29 cellular contexts compared by ENCODE assay signal in the genomic region with DNA sequence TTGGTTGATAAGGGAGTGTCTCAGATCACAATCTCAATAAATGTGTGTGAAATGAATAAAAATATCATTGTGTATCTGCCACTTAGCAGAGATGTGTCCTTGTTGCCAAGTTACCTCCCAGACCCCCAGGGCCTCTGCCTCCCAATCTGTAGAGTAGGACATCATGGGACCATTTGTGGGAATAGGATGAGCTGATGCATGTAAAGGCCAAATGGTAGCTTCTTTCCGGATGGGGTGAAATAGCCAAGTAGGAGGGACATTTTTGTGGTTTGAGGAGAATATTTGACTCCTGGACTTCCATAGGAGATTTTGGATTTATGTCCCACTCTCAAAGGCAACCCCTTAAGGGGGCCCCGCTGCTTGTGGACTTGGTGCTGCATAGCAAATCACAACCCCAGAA.
"Had no signal": no experiment of that assay in that cellular context is flagged by ENCODE, and none has a peak within 500 bp of the region (broad histone marks: within the 10 kb centered on the region; RNA-seq: fewer than 3 reads in every experiment).

No MANE protein-coding gene starts in this region.

- H3K27ac Mint-ChIP-seq: activated B cell treated with CpG ODN at 0.5 μM for 24 hours; activated CD8-positive, alpha-beta T cell treated with anti-CD3 and anti-CD28 coated beads for 36 hours; activated naive CD8-positive, alpha-beta T cell treated with anti-CD3 and anti-CD28 coated beads, Interleukin-2, amount 10 ng/mL, durations not matched to agents 7 days and 5 days; activated T-helper 17 cell treated with anti-CD3 and anti-CD28 coated beads, Interleukin-2, amount 50 U/mL, for 72 hours; dendritic cell treated with granulocyte-macrophage colony-stimulating factor and Interleukin-4, amounts not matched to agents 40 ng/mL and 50 ng/mL, for 4 days; effector memory CD8-positive, alpha-beta T cell; T-helper 17 cell; T-helper 2 cell treated with Interferon-gamma antibody and Interleukin-4, amounts not matched to agents 5 μg/mL and 100 μg/mL, for 36 hours had no signal

- H3K4me3 ChIP-seq: coronary artery, dorsolateral prefrontal cortex, esophagus squamous epithelium had no signal

- H3K9me3 ChIP-seq: esophagus squamous epithelium had no signal

- ATAC-seq: activated CD4-positive, CD25-positive, alpha-beta regulatory T cell treated with anti-CD3 and anti-CD28 coated beads, Interleukin-2, amount 50 U/mL, for 24 hours; activated CD8-positive, alpha-beta T cell treated with anti-CD3 and anti-CD28 coated beads for 36 hours; activated T-cell treated with anti-CD3 and anti-CD28 coated beads, Interleukin-2, amount 50 U/mL, for 4 hours; activated T-helper 17 cell treated with anti-CD3 and anti-CD28 coated beads, Interleukin-2, amount 50 U/mL, for 72 hours; effector memory CD8-positive, alpha-beta T cell; T-helper 17 cell had no signal

- H3K4me1 Mint-ChIP-seq: activated B cell treated with CpG ODN at 0.5 μM for 24 hours; activated T-helper 17 cell treated with anti-CD3 and anti-CD28 coated beads, Interleukin-2, amount 50 U/mL, for 72 hours; central memory CD8-positive, alpha-beta T cell; T-helper 17 cell had no signal

- H3K36me3 ChIP-seq: brain microvascular endothelial cell, esophagus squamous epithelium, WERI-Rb-1 had no signal

- H3K4me3 Mint-ChIP-seq: activated B cell treated with CpG ODN at 0.5 μM for 24 hours; activated CD8-positive, alpha-beta T cell treated with anti-CD3 and anti-CD28 coated beads for 36 hours; activated naive CD8-positive, alpha-beta T cell treated with anti-CD3 and anti-CD28 coated beads, Interleukin-2, amount 10 ng/mL, durations not matched to agents 7 days and 5 days; activated T-cell treated with anti-CD3 and anti-CD28 coated beads, Interleukin-2, amount 50 U/mL, for 4 hours; activated T-helper 17 cell treated with anti-CD3 and anti-CD28 coated beads, Interleukin-2, amount 50 U/mL, for 72 hours; central memory CD8-positive, alpha-beta T cell; dendritic cell treated with granulocyte-macrophage colony-stimulating factor and Interleukin-4, amounts not matched to agents 40 ng/mL and 50 ng/mL, for 4 days; effector memory CD8-positive, alpha-beta T cell; T-helper 17 cell; T-helper 2 cell treated with Interferon-gamma antibody and Interleukin-4, amounts not matched to agents 5 μg/mL and 100 μg/mL, for 36 hours had no signal

- H3K36me3 Mint-ChIP-seq: activated naive CD8-positive, alpha-beta T cell treated with anti-CD3 and anti-CD28 coated beads, Interleukin-2, amount 10 ng/mL, durations not matched to agents 7 days and 5 days had no signal

- H3K27me3 ChIP-seq: brain microvascular endothelial cell had no signal

- H3K9me3 Mint-ChIP-seq: activated B cell treated with CpG ODN at 0.5 μM for 24 hours; activated CD8-positive, alpha-beta T cell treated with anti-CD3 and anti-CD28 coated beads for 36 hours; activated T-cell treated with anti-CD3 and anti-CD28 coated beads, Interleukin-2, amount 50 U/mL, for 4 hours; activated T-helper 17 cell treated with anti-CD3 and anti-CD28 coated beads, Interleukin-2, amount 50 U/mL, for 72 hours; central memory CD8-positive, alpha-beta T cell; dendritic cell treated with granulocyte-macrophage colony-stimulating factor and Interleukin-4, amounts not matched to agents 40 ng/mL and 50 ng/mL, for 4 days; effector memory CD8-positive, alpha-beta T cell had no signal

- DNase-seq: activated B cell treated with CpG ODN at 0.5 μM for 24 hours; activated CD4-positive, alpha-beta T cell treated with anti-CD3 and anti-CD28 coated beads for 48 hours; activated CD4-positive, alpha-beta T cell treated with anti-CD3 and anti-CD28 coated beads, Interleukin-2, amount 50 U/mL, for 1 hour; activated CD4-positive, alpha-beta T cell treated with anti-CD3 and anti-CD28 coated beads, Interleukin-2, amount 50 U/mL, for 48 hours; activated CD8-positive, alpha-beta memory T cell treated with anti-CD3 and anti-CD28 coated beads for 24 hours; activated CD8-positive, alpha-beta T cell treated with anti-CD3 and anti-CD28 coated beads for 36 hours; activated effector memory CD4-positive, alpha-beta T cell treated with Interleukin-2 at 50 U/mL for 16 hours; activated gamma-delta T cell treated with Interleukin-2 at 50 U/mL for 16 hours; activated naive CD4-positive, alpha-beta T cell treated with anti-CD3 and anti-CD28 coated beads, Interleukin-2, amount 50 U/mL, for 16 hours; activated naive CD4-positive, alpha-beta T cell treated with Interleukin-2 at 50 U/mL for 16 hours; activated naive CD8-positive, alpha-beta T cell treated with anti-CD3 and anti-CD28 coated beads, Interleukin-2, amount 10 ng/mL, durations not matched to agents 7 days and 5 days; activated T-cell treated with anti-CD3 and anti-CD28 coated beads, Interleukin-2, amount 50 U/mL, for 4 hours; brain microvascular endothelial cell; dorsolateral prefrontal cortex; effector CD4-positive, alpha-beta T cell; effector memory CD8-positive, alpha-beta T cell; esophagus squamous epithelium; head of caudate nucleus; T-helper 1 cell; T-helper 17 cell; T1000; WERI-Rb-1 had no signal

- H3K27ac ChIP-seq: brain microvascular endothelial cell, coronary artery, dorsolateral prefrontal cortex, epithelial cell of prostate, esophagus squamous epithelium, WERI-Rb-1 had no signal
